ENCODE assay signal across 11 cellular contexts in the genomic region with DNA sequence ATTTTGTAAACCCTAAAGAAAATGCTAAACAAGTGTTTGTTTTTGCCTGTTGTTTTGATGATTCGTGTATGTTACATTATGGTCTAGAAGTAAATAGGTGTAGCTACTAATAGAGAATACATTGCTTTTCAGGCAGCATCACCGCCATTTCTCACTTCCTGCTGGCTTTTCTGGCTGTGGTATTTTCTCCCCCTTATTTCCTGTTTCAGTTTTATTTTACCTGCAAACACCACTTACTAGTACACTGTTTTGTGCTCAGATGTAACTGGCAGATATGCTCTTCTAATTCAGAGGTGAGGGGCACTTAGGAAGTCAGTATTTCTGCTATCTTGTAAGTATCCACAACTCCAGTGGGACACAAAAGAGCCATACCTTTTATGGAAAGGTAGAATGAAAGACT. TPM values are rescaled to one million over a fixed set of nuclear protein-coding genes. Genes with fewer than 3 reads are reported as not detected.
DNase-seq lines count a peak whose midpoint lies in the region; ATAC-seq and TF ChIP-seq lines count a peak whose summit lies in the region.
"Had no signal": no experiment of that assay in that cellular context is flagged by ENCODE, and none has a peak within 500 bp of the region (broad histone marks: within the 10 kb centered on the region; RNA-seq: fewer than 3 reads in every experiment).

No MANE protein-coding gene starts in this region.

- DNase-seq in MM.1S = peak; percentile 79
- no peak for DNase-seq in effector memory CD4-positive, alpha-beta T cell
- no peak for DNase-seq in mammary epithelial cell
- no peak for DNase-seq in SIG-M5 (lab: John Stamatoyannopoulos, UW)
- no peak for DNase-seq in left ventricle myocardium inferior
- DNase-seq in substantia nigra (lab: John Stamatoyannopoulos, UW) = no peak
- DNase-seq: kidney glomerular epithelial cell had no signal

- no peak for TF ChIP-seq CTCF in DOHH2 (IDR thresholded peaks at IDR 0.05; ENCODE audit: low read depth, low read length, poor library complexity, severe bottlenecking)
- no peak for TF ChIP-seq CTCF in MM.1S (IDR thresholded peaks at IDR 0.05; ENCODE audit: low read length)
- no peak for TF ChIP-seq CTCF in mammary epithelial cell (conservative IDR thresholded peaks at IDR 0.05 in 1 of 2, IDR thresholded peaks at IDR 0.05 in 1 of 2; ENCODE audit: extremely low read depth in 1 of 2, insufficient read depth in 1 of 2, low read depth in 1 of 2, low read length in 2 of 2)
- no peak for TF ChIP-seq CTCF in left ventricle myocardium inferior (IDR thresholded peaks at IDR 0.05; ENCODE audit: borderline replicate concordance)

- H4K20me1 ChIP-seq in DOHH2 (ENCODE audit: control insufficient read depth, insufficient read depth, low read depth, low read length) (no peaks in the 10 kb centered on the region), MM.1S (ENCODE audit: insufficient read depth, low read length) (no peaks in the 10 kb centered on the region), mammary epithelial cell (ENCODE audit: insufficient read depth, low read length) (no peaks in the 10 kb centered on the region)

- intact Hi-C loops in mammary epithelial cell (cut with micrococcal nuclease) = no loop called here
- intact Hi-C loops in left ventricle myocardium inferior (cut with micrococcal nuclease) = no loop called here

- in situ Hi-C loops in mammary epithelial cell (cut with MboI; ENCODE audit: low sequenced_read_pairs in 2 of 2) = loop anchor here in 1 of 2 donors (25.0 kb wide), 1 partner anchor 150 kb away; no protein-coding TSS in a partner anchor

- H3K27me3 ChIP-seq in DOHH2 (ENCODE audit: control insufficient read depth, low read length) (no peaks in the 10 kb centered on the region), MM.1S (replicated peaks; ENCODE audit: insufficient read depth, low read length) (no peaks in the 10 kb centered on the region), mammary epithelial cell (ENCODE audit: insufficient read depth, low read length) (no peaks in the 10 kb centered on the region), left ventricle myocardium inferior (ENCODE audit: low read depth) (no peaks in the 10 kb centered on the region)
- no peaks in the 10 kb centered on the region for H3K27me3 ChIP-seq in effector memory CD4-positive, alpha-beta T cell (replicated peaks; ENCODE audit: control insufficient read depth, insufficient read depth, low read length, poor library complexity, severe bottlenecking)
- H3K27me3 ChIP-seq: Peyer's patch had no signal

- ATAC-seq in GM19035 (IDR thresholded peaks at IDR 0.05; ENCODE audit: unreplicated experiment) = peak; percentile 71

- H3K79me2 ChIP-seq in DOHH2 (ENCODE audit: control insufficient read depth, low read length) (no peaks in the 10 kb centered on the region), MM.1S (ENCODE audit: low read length) (no peaks in the 10 kb centered on the region), mammary epithelial cell (ENCODE audit: insufficient read depth, low read length) (no peaks in the 10 kb centered on the region)

- H3K27ac ChIP-seq in DOHH2 (ENCODE audit: low read depth, low read length) (no peak overlapping the region), MM.1S (ENCODE audit: low read length) (peak overlapping the region; percentile 44; the same call in 1 of the 2 replicates), mammary epithelial cell (ENCODE audit: insufficient read depth, low read depth, low read length) (no peak overlapping the region), left ventricle myocardium inferior (replicated peaks) (no peak overlapping the region), substantia nigra (ENCODE audit: low read depth, low read length, poor library complexity, severe bottlenecking) (no peak overlapping the region)
- peak overlapping the region; percentile 19 for H3K27ac ChIP-seq in effector memory CD4-positive, alpha-beta T cell (ENCODE audit: insufficient read depth, low read length, poor library complexity, severe bottlenecking)

- 0 out of 2 replicates have a peak, but pooled peaks cover 1% of the 10 kb centered on the region for H3K36me3 ChIP-seq in DOHH2 (ENCODE audit: control insufficient read depth, low read length)
- no peaks in the 10 kb centered on the region for H3K36me3 ChIP-seq in MM.1S (replicated peaks; ENCODE audit: insufficient read depth, low read length)
- H3K36me3 ChIP-seq in effector memory CD4-positive, alpha-beta T cell (ENCODE audit: control insufficient read depth, insufficient read depth, low read length) = peaks cover 2% of the 10 kb centered on the region
- H3K36me3 ChIP-seq in mammary epithelial cell (ENCODE audit: insufficient read depth, low read length) = peaks cover 3% of the 10 kb centered on the region
- no peaks in the 10 kb centered on the region for H3K36me3 ChIP-seq in left ventricle myocardium inferior
- H3K36me3 ChIP-seq: Peyer's patch had no signal

- H2AFZ ChIP-seq in MM.1S (ENCODE audit: low read length) (no peak overlapping the region), mammary epithelial cell (ENCODE audit: low read depth, low read length) (no peak overlapping the region)

- H3K4me2 ChIP-seq in DOHH2 (ENCODE audit: low read length) (peak overlapping the region; percentile 57), MM.1S (ENCODE audit: low read depth, low read length) (peak overlapping the region; percentile 79), mammary epithelial cell (ENCODE audit: insufficient read depth, low read depth, low read length) (no peak overlapping the region)

- H3K4me1 ChIP-seq in DOHH2 (ENCODE audit: control insufficient read depth, low read length) (peaks cover 22% of the 10 kb centered on the region), MM.1S (ENCODE audit: low read length) (peaks cover 15% of the 10 kb centered on the region), mammary epithelial cell (ENCODE audit: insufficient read depth, low read length) (peaks cover 8% of the 10 kb centered on the region), left ventricle myocardium inferior (no peaks in the 10 kb centered on the region)
- no peaks in the 10 kb centered on the region for H3K4me1 ChIP-seq in effector memory CD4-positive, alpha-beta T cell (ENCODE audit: control insufficient read depth, insufficient read depth, low read length, poor library complexity, severe bottlenecking)
- H3K4me1 ChIP-seq: Peyer's patch had no signal

- peaks cover 11% of the 10 kb centered on the region for H3F3A ChIP-seq in DOHH2 (ENCODE audit: control insufficient read depth, insufficient read depth)
- H3F3A ChIP-seq in MM.1S (ENCODE audit: insufficient read depth, low read length) = peaks cover 12% of the 10 kb centered on the region

- CTCF ChIA-PET in mammary epithelial cell (lab: Charles Lee; ENCODE audit: low non-redundant PET) = no interaction called here

- H3K9ac ChIP-seq in MM.1S (ENCODE audit: low read length) (no peak overlapping the region; the same call in 1 of the 2 replicates), mammary epithelial cell (ENCODE audit: insufficient read depth, low read length) (no peak overlapping the region)

- WGBS in mammary epithelial cell (ENCODE audit: low coverage, missing lambda C conversion rate) = 90% methylated on average over 2 of the region's 2 CpGs

- dilution Hi-C loops in mammary epithelial cell (cut with HindIII; ENCODE audit: low sequenced_read_pairs) = no loop called here

- no peaks in the 10 kb centered on the region for H3K9me3 ChIP-seq in DOHH2 (ENCODE audit: control insufficient read depth, insufficient read depth, low read length)
- no peaks in the 10 kb centered on the region for H3K9me3 ChIP-seq in MM.1S (replicated peaks; ENCODE audit: insufficient read depth, low read length)
- H3K9me3 ChIP-seq in effector memory CD4-positive, alpha-beta T cell (ENCODE audit: control insufficient read depth, low read length) = no peaks in the 10 kb centered on the region
- H3K9me3 ChIP-seq in mammary epithelial cell (replicated peaks; ENCODE audit: insufficient read depth, low read length) = no peaks in the 10 kb centered on the region
- no peaks in the 10 kb centered on the region for H3K9me3 ChIP-seq in left ventricle myocardium inferior (replicated peaks)
- H3K9me3 ChIP-seq: Peyer's patch had no signal

- H3K9me2 ChIP-seq in DOHH2 (replicated peaks; ENCODE audit: control insufficient read depth, low read length) = no peaks in the 10 kb centered on the region
- no peaks in the 10 kb centered on the region for H3K9me2 ChIP-seq in MM.1S (replicated peaks; ENCODE audit: insufficient read depth, low read length)

- no TSS peak for BruUV-seq in mammary epithelial cell (replicated peaks; lab: Mats Ljungman, UMichigan)

- H3K4me3 ChIP-seq in DOHH2 (ENCODE audit: low read length) (peak overlapping the region; percentile 15), MM.1S (ENCODE audit: low read length) (peak overlapping the region; percentile 30; the same call in 1 of the 2 replicates), mammary epithelial cell (replicated peaks in 1 of 3; ENCODE audit: insufficient read depth in 1 of 3, low read depth in 2 of 3, low read length in 3 of 3) (no peak overlapping the region), left ventricle myocardium inferior (no peak overlapping the region)
- no peak overlapping the region for H3K4me3 ChIP-seq in effector memory CD4-positive, alpha-beta T cell (ENCODE audit: insufficient read depth, low read depth, low read length, poor library complexity, severe bottlenecking)
- H3K4me3 ChIP-seq: Peyer's patch had no signal

RNA-seq across cellular contexts. Expression of gene SLC3A1, which starts 38.1 kb away (rescaled TPM):
- not detected for total RNA-seq in mammary epithelial cell
- not detected for polyA plus RNA-seq in mammary epithelial cell
- polyA minus RNA-seq in mammary epithelial cell = not detected
- total RNA-seq in left ventricle myocardium inferior = not detected
- total RNA-seq: H1 had no signal
- polyA plus RNA-seq: H1 had no signal

Comparison
In these comparisons a context has a peak if more than half of its experiments do, and no peak if none do; other contexts are left out.
1. H3K27ac ChIP-seq: peak in MM.1S (single experiment) and effector memory CD4-positive, alpha-beta T cell (single experiment); none in DOHH2 (single experiment), mammary epithelial cell (single experiment), left ventricle myocardium inferior (single experiment) and substantia nigra (single experiment).
2. H3K4me3 ChIP-seq: peak in DOHH2 (single experiment) and MM.1S (single experiment); none in effector memory CD4-positive, alpha-beta T cell (single experiment), mammary epithelial cell (0 of 3) and left ventricle myocardium inferior (single experiment).